28 cellular contexts compared by ENCODE assay signal in the genomic region with DNA sequence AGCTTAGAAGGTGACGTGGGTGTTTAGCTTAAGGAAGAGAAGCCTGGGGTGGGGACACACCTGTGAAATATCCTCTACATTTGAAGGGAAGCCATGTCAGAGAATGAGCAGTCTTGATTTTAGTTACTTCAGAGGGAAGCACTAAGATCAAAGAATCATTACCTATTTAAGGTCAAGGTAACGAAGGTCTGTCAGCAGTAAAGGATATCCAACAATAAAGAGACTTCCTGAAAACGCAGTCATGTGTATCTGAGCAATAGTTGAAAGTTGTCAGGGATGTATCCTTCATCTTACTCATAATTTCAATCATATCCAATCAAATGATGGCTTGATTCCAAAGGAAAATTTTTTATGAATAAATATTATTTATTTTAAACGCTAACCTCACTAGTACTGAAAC. TPM values are rescaled to one million over a fixed set of nuclear protein-coding genes. Genes with fewer than 3 reads are reported as not detected.
A peak's percentile ranks its signal among the peaks of the same experiment; 100 is the strongest.
DNase-seq lines count a peak whose midpoint lies in the region; ATAC-seq, FAIRE-seq and TF ChIP-seq lines count a peak whose summit lies in the region.
"Had no signal": no experiment of that assay in that cellular context is flagged by ENCODE, and none has a peak within 500 bp of the region (broad histone marks: within the 10 kb centered on the region; RNA-seq: fewer than 3 reads in every experiment).

No MANE protein-coding gene starts in this region.

- CTCF ChIA-PET in H1 (lab: Charles Lee; ENCODE audit: partially characterized antibody): interaction anchor here (1.2 kb wide), 1 partner anchor 114 kb away, joined by 4 read pairs; no protein-coding TSS in a partner anchor

- H3K9ac ChIP-seq in H1 (replicated peaks in 1 of 4; ENCODE audit: extremely low read depth in 1 of 4, low read depth in 3 of 4, low read length in 3 of 4): no peak overlapping the region
- H3K9ac ChIP-seq: SK-N-SH had no signal

- H2AK5ac ChIP-seq in H1 (ENCODE audit: low read depth, low read length): peak overlapping the region; percentile 65; the same call in 1 of the 2 replicates

- H2BK15ac ChIP-seq in H1 (ENCODE audit: low read length): no peak overlapping the region

- H3K4me1 ChIP-seq in left ventricle myocardium inferior (peaks cover 98% of the 10 kb centered on the region), right atrium auricular region (peaks cover 0 to 51% of the 10 kb centered on the region in 2 donors), H1 (replicated peaks in 1 of 4; ENCODE audit: control insufficient read depth in 3 of 4, insufficient read depth in 4 of 4, low read length in 3 of 4) (peaks cover 5 to 6% (median 6%) of the 10 kb centered on the region in 4 experiments; a peak in 6 of 7 replicates)

- peaks cover 12% of the 10 kb centered on the region for H3K36me3 Mint-ChIP-seq in nephron (ENCODE audit: low read depth)
- H3K36me3 Mint-ChIP-seq in type B pancreatic cell: peaks cover 3% of the 10 kb centered on the region
- H3K36me3 Mint-ChIP-seq: activated CD4-positive, alpha-beta memory T cell treated with anti-CD3 and anti-CD28 coated beads for 36 hours; naive thymus-derived CD8-positive, alpha-beta T cell; stimulated activated memory B cell treated with anti-CD40 and anti-IgM and Interleukin-4, amounts not matched to agents 10 μg/mL and 1 μg/mL and 100 μg/mL, for 72 hours had no signal

- no peaks in the 10 kb centered on the region for H3K79me2 ChIP-seq in H1 (ENCODE audit: control insufficient read depth in 1 of 2, insufficient read depth in 2 of 2, low read length in 2 of 2)

- H3K14ac ChIP-seq in H1 (ENCODE audit: insufficient read length): no peak overlapping the region

- peaks cover 45% of the 10 kb centered on the region for H3K4me1 Mint-ChIP-seq in nephron
- H3K4me1 Mint-ChIP-seq in type B pancreatic cell (ENCODE audit: unreplicated experiment): peaks cover 50% of the 10 kb centered on the region
- H3K4me1 Mint-ChIP-seq: stimulated activated memory B cell treated with anti-CD40 and anti-IgM and Interleukin-4, amounts not matched to agents 10 μg/mL and 1 μg/mL and 100 μg/mL, for 72 hours; T-helper 17 cell had no signal

- no peak for TF ChIP-seq EP300 in H1 (IDR thresholded peaks at IDR 0.05; ENCODE audit: borderline replicate concordance in 1 of 2, low read depth in 2 of 2, low read length in 2 of 2)

- TF ChIP-seq POLR2A in H1 (IDR thresholded peaks at IDR 0.05; ENCODE audit: control extremely low read depth in 1 of 2, low read depth in 2 of 2, low read length in 2 of 2): no peak

- no peak overlapping the region for H2BK120ac ChIP-seq in H1 (replicated peaks; ENCODE audit: low read depth, low read length)

- WGBS in H1 (ENCODE audit: extremely low coverage in 1 of 2, insufficient coverage in 1 of 2, insufficient read length in 1 of 2, insufficient replicate concordance in 2 of 2, low coverage in 1 of 2, low lambda C conversion rate in 2 of 2, missing lambda C conversion rate in 1 of 2), 2 experiments: 70% methylated on average over 4 of the region's 4 CpGs; no CpG with 5 or more reads in 1 of the 2 experiments

- no peak overlapping the region for H4K8ac ChIP-seq in H1 (ENCODE audit: extremely low read depth, insufficient read depth, low read length)

- H3K56ac ChIP-seq in H1 (replicated peaks; ENCODE audit: insufficient read length, low read depth, low read length): no peak overlapping the region

- no peak for DNase-seq in left ventricle myocardium inferior
- DNase-seq in right atrium auricular region (ENCODE audit: low spot score): no peak
- no peak for DNase-seq in H1 (ENCODE audit: low read depth in 1 of 2, low spot score in 2 of 2)
- DNase-seq in type B pancreatic cell (ENCODE audit: extremely low spot score, unreplicated experiment): no peak
- no peak for DNase-seq in NCI-H128 (lab: John Stamatoyannopoulos, UW; ENCODE audit: unreplicated experiment)
- DNase-seq: 8988T; activated CD4-positive, alpha-beta memory T cell treated with anti-CD3 and anti-CD28 coated beads for 36 hours; activated CD4-positive, CD25-positive, alpha-beta regulatory T cell treated with anti-CD3 and anti-CD28 coated beads, Interleukin-2, amount 50 U/mL, for 72 hours; activated naive CD4-positive, alpha-beta T cell treated with Interleukin-2 at 50 U/mL for 16 hours; activated T-cell treated with anti-CD3 and anti-CD28 coated beads, Interleukin-2, amount 50 U/mL, for 72 hours; Calu3; DND-41; left ventricle myocardium superior; MM.1S; naive thymus-derived CD8-positive, alpha-beta T cell; NCI-H1417; NCI-H2029; NCI-H524; OCI-M1; SK-N-SH; T-helper 17 cell; uterus had no signal

- POLR2A ChIA-PET in H1 (lab: Charles Lee; ENCODE audit: partially characterized antibody): no interaction called here

- no peak for TF ChIP-seq RAD21 in H1 (IDR thresholded peaks at IDR 0.05 in 1 of 2, conservative IDR thresholded peaks at IDR 0.05 in 1 of 2; ENCODE audit: low read depth in 2 of 2, low read length in 2 of 2)

- no peak overlapping the region for H2BK5ac ChIP-seq in H1 (ENCODE audit: low read depth, low read length)

- no peaks in the 10 kb centered on the region for H3K79me1 ChIP-seq in H1 (ENCODE audit: low read depth, low read length)

- H4K5ac ChIP-seq in H1 (ENCODE audit: insufficient read length, low read depth, low read length): no peak overlapping the region

- H3K4ac ChIP-seq in H1 (replicated peaks; ENCODE audit: insufficient read length, low read depth, low read length): no peak overlapping the region

- no peak overlapping the region; the same call in 1 of the 2 replicates for H2AFZ ChIP-seq in H1 (ENCODE audit: low read length)

- H3K27ac ChIP-seq in left ventricle myocardium inferior (replicated peaks): peak overlapping the region; percentile 35
- peak overlapping the region in 1 of 2 donors; percentile 18 for H3K27ac ChIP-seq in right atrium auricular region
- H3K27ac ChIP-seq in H1 (ENCODE audit: low read depth, low read length): no peak overlapping the region
- H3K27ac ChIP-seq: HL-60, suprapubic skin had no signal

- no peaks in the 10 kb centered on the region for H3K9me3 ChIP-seq in left ventricle myocardium inferior (replicated peaks)
- no peaks in the 10 kb centered on the region for H3K9me3 ChIP-seq in right atrium auricular region
- no peaks in the 10 kb centered on the region for H3K9me3 ChIP-seq in H1 (ENCODE audit: insufficient read depth in 2 of 2, low read depth in 1 of 2, low read length in 1 of 2)
- H3K9me3 ChIP-seq: SK-N-SH, suprapubic skin, uterus had no signal

- H3K4me3 ChIP-seq in left ventricle myocardium inferior (no peak overlapping the region), right atrium auricular region (no peak overlapping the region), H1 (ENCODE audit: extremely low read depth in 1 of 4, insufficient read depth in 2 of 4, low read depth in 3 of 4, low read length in 4 of 4) (no peak overlapping the region)
- H3K4me3 ChIP-seq: suprapubic skin, uterus had no signal

- no peak overlapping the region for H3K18ac ChIP-seq in H1 (ENCODE audit: extremely low read depth, low read length)

- no peak for TF ChIP-seq CTCF in left ventricle myocardium inferior (IDR thresholded peaks at IDR 0.05; ENCODE audit: borderline replicate concordance)
- no peak for TF ChIP-seq CTCF in right atrium auricular region (IDR thresholded peaks at IDR 0.05)
- no peak for TF ChIP-seq CTCF in H1 (IDR thresholded peaks at IDR 0.05; ENCODE audit: control extremely low read depth in 1 of 3, insufficient read depth in 1 of 3, low read depth in 1 of 3, low read length in 3 of 3)
- TF ChIP-seq CTCF in nephron (IDR thresholded peaks at IDR 0.05; ENCODE audit: unreplicated experiment in 3 of 3): no peak
- TF ChIP-seq CTCF in type B pancreatic cell (conservative IDR thresholded peaks at IDR 0.05): no peak

- no peak for ATAC-seq in GM19467 (IDR thresholded peaks at IDR 0.05; ENCODE audit: unreplicated experiment)
- ATAC-seq in HG03457 (IDR thresholded peaks at IDR 0.05; ENCODE audit: unreplicated experiment): no peak
- ATAC-seq: activated T-cell treated with anti-CD3 and anti-CD28 coated beads, Interleukin-2, amount 50 U/mL, for 72 hours; left ventricle myocardium superior; naive thymus-derived CD8-positive, alpha-beta T cell; stimulated activated memory B cell treated with anti-CD40 and anti-IgM and Interleukin-4, amounts not matched to agents 10 μg/mL and 1 μg/mL and 100 μg/mL, for 72 hours; T-helper 17 cell had no signal

- no peaks in the 10 kb centered on the region for H4K20me1 ChIP-seq in H1 (replicated peaks in 1 of 2; ENCODE audit: control insufficient read depth in 1 of 2, insufficient read depth in 2 of 2, low read length in 2 of 2)

- H2BK20ac ChIP-seq in H1 (ENCODE audit: low read length): no peak overlapping the region

- H3K27me3 Mint-ChIP-seq in nephron (ENCODE audit: low read depth) (no peaks in the 10 kb centered on the region), type B pancreatic cell (no peaks in the 10 kb centered on the region)

- H3K36me3 ChIP-seq in left ventricle myocardium inferior (peaks cover 6% of the 10 kb centered on the region), right atrium auricular region (no peaks in the 10 kb centered on the region), H1 (ENCODE audit: control insufficient read depth in 2 of 4, insufficient read depth in 4 of 4, low read length in 3 of 4) (no peaks in the 10 kb centered on the region)
- H3K36me3 ChIP-seq: suprapubic skin, uterus had no signal

- no peak for FAIRE-seq in H1 (lab: Jason Lieb, UNC)

- no peaks in the 10 kb centered on the region for H3K23me2 ChIP-seq in H1 (ENCODE audit: low read depth, low read length)

- H3K9me3 Mint-ChIP-seq in nephron (no peaks in the 10 kb centered on the region), type B pancreatic cell (no peaks in the 10 kb centered on the region)
- H3K9me3 Mint-ChIP-seq: activated CD4-positive, alpha-beta memory T cell treated with anti-CD3 and anti-CD28 coated beads for 36 hours; naive thymus-derived CD8-positive, alpha-beta T cell; stimulated activated memory B cell treated with anti-CD40 and anti-IgM and Interleukin-4, amounts not matched to agents 10 μg/mL and 1 μg/mL and 100 μg/mL, for 72 hours had no signal

- intact Hi-C loops in left ventricle myocardium inferior (cut with micrococcal nuclease): no loop called here

- no peak overlapping the region for H3K23ac ChIP-seq in H1 (ENCODE audit: insufficient read length)

- H3K27ac Mint-ChIP-seq in nephron (peak overlapping the region; percentile 70 to 96 (median 73)), type B pancreatic cell (peak overlapping the region; percentile 39)
- H3K27ac Mint-ChIP-seq: activated CD4-positive, alpha-beta memory T cell treated with anti-CD3 and anti-CD28 coated beads for 36 hours; activated T-cell treated with anti-CD3 and anti-CD28 coated beads, Interleukin-2, amount 50 U/mL, for 72 hours; naive thymus-derived CD8-positive, alpha-beta T cell; stimulated activated memory B cell treated with anti-CD40 and anti-IgM and Interleukin-4, amounts not matched to agents 10 μg/mL and 1 μg/mL and 100 μg/mL, for 72 hours; T-helper 17 cell had no signal

- H4K91ac ChIP-seq in H1 (replicated peaks; ENCODE audit: insufficient read length, low read length): no peak overlapping the region

- no peak overlapping the region for H3K4me2 ChIP-seq in H1 (ENCODE audit: insufficient read depth in 1 of 2, low read depth in 2 of 2, low read length in 2 of 2)
- H3K4me2 ChIP-seq: SK-N-SH had no signal

- H3K27me3 ChIP-seq in left ventricle myocardium inferior (ENCODE audit: low read depth) (no peaks in the 10 kb centered on the region), right atrium auricular region (no peaks in the 10 kb centered on the region), H1 (replicated peaks in 1 of 4; ENCODE audit: control insufficient read depth in 3 of 4, extremely low read depth in 1 of 4, insufficient read depth in 3 of 4, low read length in 3 of 4) (no peaks in the 10 kb centered on the region)
- H3K27me3 ChIP-seq: suprapubic skin, uterus had no signal

- H3K4me3 Mint-ChIP-seq in nephron: no peak overlapping the region
- no peak overlapping the region for H3K4me3 Mint-ChIP-seq in type B pancreatic cell
- H3K4me3 Mint-ChIP-seq: activated CD4-positive, alpha-beta memory T cell treated with anti-CD3 and anti-CD28 coated beads for 36 hours; activated T-cell treated with anti-CD3 and anti-CD28 coated beads, Interleukin-2, amount 50 U/mL, for 72 hours; naive thymus-derived CD8-positive, alpha-beta T cell; stimulated activated memory B cell treated with anti-CD40 and anti-IgM and Interleukin-4, amounts not matched to agents 10 μg/mL and 1 μg/mL and 100 μg/mL, for 72 hours; T-helper 17 cell had no signal

- 0 out of 2 replicates have a peak overlapping the region, but pooled peaks have one; percentile 32 for H2BK12ac ChIP-seq in H1 (ENCODE audit: low read depth, low read length)

RNA-seq across cellular contexts. Expression of gene IGFBP7, which starts 33.5 kb away (rescaled TPM):
- total RNA-seq in left ventricle myocardium inferior (698 TPM), right atrium auricular region (100 to 1,000 TPM; 866 to 898 TPM), type B pancreatic cell (ENCODE audit: low replicate concordance) (63.0 and 108 TPM in 2 replicates)
- total RNA-seq in H1 (2021; fragmentation: NEBNext Ultra II Directional; extraction: Animal tissue kit (Norgen Biotek cat#: 25700)): 0.48 and 0.55 TPM in 2 replicates
- polyA plus RNA-seq in H1 (2011; rRNA removed): 0.17 and 0.25 TPM in 2 replicates
- polyA plus RNA-seq in H1 (2011; cell fraction: cytosol; rRNA removed): 0.31 TPM
- 0.23 TPM for polyA plus RNA-seq in H1 (2011; cell fraction: nucleus; rRNA removed)
- polyA plus RNA-seq in H1 (2012, experiment 1 of 2): 0.13 to 1.2 TPM (median 0.37 TPM) in 4 replicates
- 0.84 TPM for polyA plus RNA-seq in H1 (2012, experiment 2 of 2)
- polyA plus RNA-seq in H1 (2013, experiment 1 of 2): 3.8 TPM
- 5.5 TPM for polyA plus RNA-seq in H1 (2013, experiment 2 of 2)
- not detected in 2 replicates for polyA minus RNA-seq in H1 (2011; rRNA and poly(A)+ RNA removed)
- not detected for polyA minus RNA-seq in H1 (2011; cell fraction: cytosol; rRNA and poly(A)+ RNA removed)
- 0.70 TPM for polyA minus RNA-seq in H1 (2011; cell fraction: nucleus; rRNA and poly(A)+ RNA removed)
- total RNA-seq: activated CD4-positive, alpha-beta memory T cell treated with anti-CD3 and anti-CD28 coated beads for 36 hours; activated T-cell treated with anti-CD3 and anti-CD28 coated beads, Interleukin-2, amount 50 U/mL, for 72 hours; naive thymus-derived CD8-positive, alpha-beta T cell had no signal
- polyA plus RNA-seq: naive thymus-derived CD8-positive, alpha-beta T cell had no signal

Comparison
In these comparisons a context has a peak if more than half of its experiments do, and no peak if none do; other contexts are left out.
1. RNA of gene IGFBP7, which starts 33.5 kb away (total RNA-seq): 866 to 898 TPM in right atrium auricular region, 698 TPM in left ventricle myocardium inferior (single experiment) and 63.0 to 108 TPM in type B pancreatic cell; 0.48 to 0.55 TPM in H1; every median in the first group is over 10 times any median in the second.